28 cellular contexts compared by ENCODE assay signal in genomic region chr6:28239636-28240035, GRCh38. TPM values are rescaled to one million over a fixed set of nuclear protein-coding genes. Genes with fewer than 3 reads are reported as not detected.
"Had no signal": no experiment of that assay in that cellular context is flagged by ENCODE, and none has a peak within 500 bp of the region (broad histone marks: within the 10 kb centered on the region; RNA-seq: fewer than 3 reads in every experiment).

No MANE protein-coding gene starts in this region.

- H3K27me3 ChIP-seq: breast epithelium, esophagus muscularis mucosa, foreskin keratinocyte, heart left ventricle, neutrophil, ovary, vagina had no signal

- H3K36me3 ChIP-seq: breast epithelium, ovary, prostate gland had no signal

- H3K4me3 ChIP-seq: breast epithelium, esophagus muscularis mucosa, heart left ventricle, ovary, prostate gland, skin epidermis, vagina had no signal

- H3K27ac ChIP-seq: breast epithelium, esophagus muscularis mucosa, foreskin keratinocyte, heart left ventricle, neutrophil, ovary, prostate gland, skin epidermis, vagina, VCaP had no signal

- ATAC-seq: activated naive CD4-positive, alpha-beta T cell treated with anti-CD3 and anti-CD28 coated beads, Interleukin-2, amount 50 U/mL, for 72 hours; activated T-cell treated with anti-CD3 and anti-CD28 coated beads, Interleukin-2, amount 50 U/mL, for 72 hours; foreskin keratinocyte; heart left ventricle; left colon; sciatic nerve had no signal

- DNase-seq: activated CD4-positive, alpha-beta T cell treated with anti-CD3 and anti-CD28 coated beads for 4 hours; activated CD4-positive, alpha-beta T cell treated with anti-CD3 and anti-CD28 coated beads, Interleukin-2, amount 50 U/mL, for 4 hours; activated naive CD4-positive, alpha-beta T cell; activated T-cell treated with anti-CD3 and anti-CD28 coated beads for 4 hours; activated T-cell treated with anti-CD3 and anti-CD28 coated beads, Interleukin-2, amount 50 U/mL, for 72 hours; central memory CD4-positive, alpha-beta T cell; foreskin keratinocyte; heart left ventricle; hypothalamus; immature natural killer cell; kidney; left colon; naive B cell; nephron progenitor cell; ovary; retina; stimulated activated CD4-positive, alpha-beta T cell treated with anti-CD3 and anti-CD28 coated beads, Interleukin-12 subunit alpha, Interleukin-12 subunit beta, amount 100 ng/mL, for 4 hours; stimulated activated CD4-positive, alpha-beta T cell treated with anti-CD3 and anti-CD28 coated beads, Interleukin-4, amount 100 ng/mL, for 1 hour had no signal

- H3K4me1 ChIP-seq: breast epithelium, esophagus muscularis mucosa, foreskin keratinocyte, prostate gland, vagina had no signal

- H3K9me3 ChIP-seq: breast epithelium, esophagus muscularis mucosa, heart left ventricle, neutrophil, ovary, prostate gland, vagina had no signal

RNA-seq across cellular contexts. Expression of gene NKAPL, which starts 19.5 kb away (rescaled TPM):
- total RNA-seq: activated naive CD4-positive, alpha-beta T cell treated with anti-CD3 and anti-CD28 coated beads, Interleukin-2, amount 50 U/mL, for 72 hours; mesothelial cell of epicardium; vagina had no signal
